8 cellular contexts compared by ENCODE assay signal in the genomic region with DNA sequence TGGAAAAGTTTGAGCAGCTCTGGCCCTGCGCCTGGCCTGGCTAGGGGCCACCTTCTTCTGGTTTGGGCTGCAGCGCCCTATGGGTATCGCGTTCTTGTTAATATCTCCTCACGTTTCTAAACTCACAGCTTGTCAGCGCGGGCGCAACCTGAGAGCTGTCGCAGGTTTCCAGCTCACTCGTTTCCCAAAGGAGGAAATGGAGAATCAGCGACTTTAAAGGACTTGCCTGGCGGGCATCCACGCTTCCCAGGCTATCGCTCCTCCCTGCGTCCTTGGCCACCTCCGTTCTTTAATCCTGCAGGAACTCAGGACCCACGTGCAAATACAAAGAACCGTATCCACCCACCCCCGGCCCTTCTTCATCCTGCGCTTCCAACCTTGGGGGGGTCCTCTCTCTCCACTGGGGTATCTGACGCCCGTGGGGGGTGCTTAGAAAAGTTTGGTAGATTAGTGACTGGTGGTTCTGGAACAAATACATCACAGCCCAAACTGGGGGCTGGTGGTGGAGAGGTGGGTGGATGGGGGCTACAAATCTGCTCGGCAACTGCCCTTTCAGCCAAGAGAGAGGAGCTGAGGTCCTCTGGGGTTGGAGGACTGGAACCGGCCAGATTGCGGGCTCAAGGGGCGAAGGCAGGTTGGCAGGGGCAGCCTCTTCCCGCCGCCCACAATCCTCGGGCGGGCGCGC. TPM values are rescaled to one million over a fixed set of nuclear protein-coding genes. Genes with fewer than 3 reads are reported as not detected.
DNase-seq lines count a peak whose midpoint lies in the region; ATAC-seq and TF ChIP-seq lines count a peak whose summit lies in the region.

No MANE protein-coding gene starts in this region.

- peak overlapping the region; percentile 98 for H3K9ac ChIP-seq in SK-N-MC (ENCODE audit: insufficient read length)

- H3K36me3 ChIP-seq in SK-N-MC (ENCODE audit: insufficient read depth, low read length), result peaks cover 40% of the 10 kb centered on the region

- no peak for TF ChIP-seq CTCF in C4-2B (conservative IDR thresholded peaks at IDR 0.05)

- DNase-seq in HT-29 (ENCODE audit: low spot score), result peak; percentile 56
- no peak for DNase-seq in SK-N-MC (ENCODE audit: low read depth, low spot score)
- peak; percentile 27 to 41 for DNase-seq in left colon
- peak in 2 of 3 experiments; percentile 20 to 38 for DNase-seq in stimulated activated CD4-positive, alpha-beta T cell treated with anti-CD3 and anti-CD28 coated beads, TNF-alpha, amount 100 ng/mL, for 4 hours (ENCODE audit: low read depth in 3 of 3)
- no peak for DNase-seq in UCSD-AML1 (lab: John Stamatoyannopoulos, UW; ENCODE audit: unreplicated experiment)

- intact Hi-C loops in left colon (cut with DNase I, micrococcal nuclease), result no loop called here

- no peaks in the 10 kb centered on the region for H3K9me3 ChIP-seq in SK-N-MC (ENCODE audit: low read depth, low read length)

- peak overlapping the region; percentile 94 for H3K4me3 ChIP-seq in SK-N-MC

- H3K27ac ChIP-seq in C4-2B (peak overlapping the region; percentile 94), SK-N-MC (peak overlapping the region; percentile 98), cingulate gyrus (ENCODE audit: low read depth, low read length) (peak overlapping the region; percentile 77)

- ATAC-seq in left colon (peak; percentile 36), GM19463 (IDR thresholded peaks at IDR 0.05; ENCODE audit: unreplicated experiment) (no peak)

RNA-seq across cellular contexts. Expression of a gene that starts 0.6 kb away (rescaled TPM):
- 52.5 and 56.8 TPM in 2 replicates for total RNA-seq in HT-29 (2014; rRNA removed; shearing (Covaris generic))
- total RNA-seq in left colon, result 10 to 100 TPM in 1 of 2 donors, 1 to 10 TPM in 1; 2.0 to 12.6 TPM

Comparison
In these comparisons a context has a peak if more than half of its experiments do, and no peak if none do; other contexts are left out.
1. DNase-seq: peak in HT-29 (single experiment), left colon (2 of 2) and stimulated activated CD4-positive, alpha-beta T cell treated with anti-CD3 and anti-CD28 coated beads, TNF-alpha, amount 100 ng/mL, for 4 hours (2 of 3); none in SK-N-MC (single experiment) and UCSD-AML1 (single experiment).
2. Peak in every context shown above with its lines, with median percentiles within 50 percentile points of each other: H3K27ac ChIP-seq.